Comparison of ENCODE assay signal across 22 cellular contexts in genomic region chr9:251398-251797, GRCh38.
"Had no signal": no experiment of that assay in that cellular context is flagged by ENCODE, and none has a peak within 500 bp of the region (broad histone marks: within the 10 kb centered on the region; RNA-seq: fewer than 3 reads in every experiment).

No MANE protein-coding gene starts in this region.

- ATAC-seq: activated CD4-positive, alpha-beta T cell treated with anti-CD3 and anti-CD28 coated beads for 36 hours; activated T-helper 17 cell treated with anti-CD3 and anti-CD28 coated beads, Interleukin-2, amount 50 U/mL, for 72 hours had no signal

- DNase-seq: activated CD4-positive, alpha-beta memory T cell treated with anti-CD3 and anti-CD28 coated beads, Interleukin-2, amount 10 ng/mL, durations not matched to agents 7 days and 5 days; activated CD4-positive, alpha-beta T cell treated with anti-CD3 and anti-CD28 coated beads for 36 hours; activated CD4-positive, alpha-beta T cell treated with anti-CD3 and anti-CD28 coated beads, Interleukin-2, amount 50 U/mL, for 1 hour; activated gamma-delta T cell; activated naive CD4-positive, alpha-beta T cell treated with anti-CD3 and anti-CD28 coated beads, Interleukin-2, amount 10 ng/mL, durations not matched to agents 7 days and 5 days; activated naive CD8-positive, alpha-beta T cell treated with anti-CD3 and anti-CD28 coated beads for 36 hours; activated T-cell treated with anti-CD3 and anti-CD28 coated beads for 4 hours; activated T-cell treated with anti-CD3 and anti-CD28 coated beads, Interleukin-2, amount 50 U/mL, for 48 hours; brain microvascular endothelial cell; cerebellar nuclear complex; Karpas-422; NCI-H1048; NCI-H146; NCI-H1930; NCI-H2171; NCI-H345; NCI-H510A; NCI-H526 treated with DMSO at 0.1 percent for 48 hours; PC-9; SHP77 treated with DMSO at 0.1 percent for 48 hours; WERI-Rb-1 had no signal
